ENCODE assay signal across 1 cellular context in the genomic region with DNA sequence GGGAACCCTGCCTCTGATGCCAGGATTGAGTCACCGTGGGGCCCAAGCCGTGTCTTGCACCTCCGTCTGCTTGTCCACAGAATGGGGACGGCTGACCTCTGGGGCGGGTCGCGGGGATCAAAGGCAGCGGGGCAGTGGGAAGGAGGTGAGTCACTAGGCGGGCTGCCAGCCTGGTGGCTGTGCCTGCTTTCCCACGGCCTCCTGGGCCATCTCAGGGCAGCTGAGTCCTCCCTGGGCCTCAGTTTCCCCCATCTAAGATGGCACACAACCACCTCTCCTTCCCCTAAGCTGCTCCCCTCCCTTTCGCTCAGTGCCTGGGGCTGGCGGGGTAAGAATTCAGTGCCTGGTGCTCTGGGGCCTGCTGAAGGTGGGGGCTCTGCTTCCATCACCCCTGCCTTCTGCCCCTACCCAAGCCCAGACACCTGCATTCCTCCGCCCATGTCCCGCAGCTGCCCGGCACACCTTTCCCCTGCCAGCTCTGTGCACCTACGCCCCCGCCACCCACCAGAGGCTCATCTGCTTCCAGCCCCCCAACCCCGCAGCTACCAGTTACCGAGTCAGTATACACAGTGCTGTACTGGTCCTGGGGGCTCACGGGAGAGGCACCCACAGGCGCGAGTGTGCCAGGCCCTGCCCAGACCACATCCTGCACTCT.
TF ChIP-seq lines count a peak whose summit lies in the region.

No MANE protein-coding gene starts in this region.

TF ChIP-seq in HepG2, 621 proteins besides CTCF, POLR2A, EP300 and RAD21 (continued from another document):
- TF ChIP-seq, protein P1, sequence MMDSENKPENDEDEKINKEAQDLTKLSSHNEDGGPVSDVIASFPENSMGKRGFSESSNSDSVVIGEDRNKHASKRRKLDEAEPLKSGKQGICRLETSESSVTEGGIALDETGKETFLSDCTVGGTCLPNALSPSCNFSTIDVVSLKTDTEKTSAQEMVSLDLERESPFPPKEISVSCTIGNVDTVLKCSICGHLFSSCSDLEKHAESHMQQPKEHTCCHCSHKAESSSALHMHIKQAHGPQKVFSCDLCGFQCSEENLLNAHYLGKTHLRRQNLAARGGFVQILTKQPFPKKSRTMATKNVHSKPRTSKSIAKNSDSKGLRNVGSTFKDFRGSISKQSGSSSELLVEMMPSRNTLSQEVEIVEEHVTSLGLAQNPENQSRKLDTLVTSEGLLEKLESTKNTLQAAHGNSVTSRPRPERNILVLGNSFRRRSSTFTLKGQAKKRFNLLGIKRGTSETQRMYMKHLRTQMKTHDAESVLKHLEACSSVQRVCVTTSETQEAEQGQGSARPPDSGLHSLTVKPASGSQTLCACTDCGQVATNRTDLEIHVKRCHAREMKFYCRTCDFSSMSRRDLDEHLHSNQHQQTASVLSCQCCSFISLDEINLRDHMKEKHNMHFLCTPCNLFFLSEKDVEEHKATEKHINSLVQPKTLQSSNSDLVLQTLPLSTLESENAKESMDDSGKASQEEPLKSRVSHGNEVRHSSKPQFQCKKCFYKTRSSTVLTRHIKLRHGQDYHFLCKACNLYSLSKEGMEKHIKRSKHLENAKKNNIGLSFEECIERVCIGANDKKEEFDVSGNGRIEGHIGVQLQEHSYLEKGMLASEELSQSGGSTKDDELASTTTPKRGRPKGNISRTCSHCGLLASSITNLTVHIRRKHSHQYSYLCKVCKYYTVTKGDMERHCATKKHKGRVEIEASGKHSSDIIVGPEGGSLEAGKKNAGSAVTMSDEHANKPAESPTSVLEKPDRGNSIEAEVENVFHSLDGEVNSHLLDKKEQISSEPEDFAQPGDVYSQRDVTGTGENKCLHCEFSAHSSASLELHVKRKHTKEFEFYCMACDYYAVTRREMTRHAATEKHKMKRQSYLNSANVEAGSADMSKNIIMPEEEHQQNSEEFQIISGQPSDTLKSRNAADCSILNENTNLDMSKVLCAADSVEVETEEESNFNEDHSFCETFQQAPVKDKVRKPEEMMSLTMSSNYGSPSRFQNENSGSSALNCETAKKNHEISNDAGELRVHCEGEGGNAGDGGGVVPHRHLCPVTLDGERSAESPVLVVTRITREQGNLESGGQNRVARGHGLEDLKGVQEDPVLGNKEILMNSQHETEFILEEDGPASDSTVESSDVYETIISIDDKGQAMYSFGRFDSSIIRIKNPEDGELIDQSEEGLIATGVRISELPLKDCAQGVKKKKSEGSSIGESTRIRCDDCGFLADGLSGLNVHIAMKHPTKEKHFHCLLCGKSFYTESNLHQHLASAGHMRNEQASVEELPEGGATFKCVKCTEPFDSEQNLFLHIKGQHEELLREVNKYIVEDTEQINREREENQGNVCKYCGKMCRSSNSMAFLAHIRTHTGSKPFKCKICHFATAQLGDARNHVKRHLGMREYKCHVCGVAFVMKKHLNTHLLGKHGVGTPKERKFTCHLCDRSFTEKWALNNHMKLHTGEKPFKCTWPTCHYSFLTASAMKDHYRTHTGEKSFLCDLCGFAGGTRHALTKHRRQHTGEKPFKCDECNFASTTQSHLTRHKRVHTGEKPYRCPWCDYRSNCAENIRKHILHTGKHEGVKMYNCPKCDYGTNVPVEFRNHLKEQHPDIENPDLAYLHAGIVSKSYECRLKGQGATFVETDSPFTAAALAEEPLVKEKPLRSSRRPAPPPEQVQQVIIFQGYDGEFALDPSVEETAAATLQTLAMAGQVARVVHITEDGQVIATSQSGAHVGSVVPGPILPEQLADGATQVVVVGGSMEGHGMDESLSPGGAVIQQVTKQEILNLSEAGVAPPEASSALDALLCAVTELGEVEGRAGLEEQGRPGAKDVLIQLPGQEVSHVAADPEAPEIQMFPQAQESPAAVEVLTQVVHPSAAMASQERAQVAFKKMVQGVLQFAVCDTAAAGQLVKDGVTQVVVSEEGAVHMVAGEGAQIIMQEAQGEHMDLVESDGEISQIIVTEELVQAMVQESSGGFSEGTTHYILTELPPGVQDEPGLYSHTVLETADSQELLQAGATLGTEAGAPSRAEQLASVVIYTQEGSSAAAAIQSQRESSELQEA (CRISPR knock-in tag; IDR thresholded peaks at IDR 0.05; ENCODE audit: not compliant biosample characterization) = no peak
- TF ChIP-seq, protein P2, sequence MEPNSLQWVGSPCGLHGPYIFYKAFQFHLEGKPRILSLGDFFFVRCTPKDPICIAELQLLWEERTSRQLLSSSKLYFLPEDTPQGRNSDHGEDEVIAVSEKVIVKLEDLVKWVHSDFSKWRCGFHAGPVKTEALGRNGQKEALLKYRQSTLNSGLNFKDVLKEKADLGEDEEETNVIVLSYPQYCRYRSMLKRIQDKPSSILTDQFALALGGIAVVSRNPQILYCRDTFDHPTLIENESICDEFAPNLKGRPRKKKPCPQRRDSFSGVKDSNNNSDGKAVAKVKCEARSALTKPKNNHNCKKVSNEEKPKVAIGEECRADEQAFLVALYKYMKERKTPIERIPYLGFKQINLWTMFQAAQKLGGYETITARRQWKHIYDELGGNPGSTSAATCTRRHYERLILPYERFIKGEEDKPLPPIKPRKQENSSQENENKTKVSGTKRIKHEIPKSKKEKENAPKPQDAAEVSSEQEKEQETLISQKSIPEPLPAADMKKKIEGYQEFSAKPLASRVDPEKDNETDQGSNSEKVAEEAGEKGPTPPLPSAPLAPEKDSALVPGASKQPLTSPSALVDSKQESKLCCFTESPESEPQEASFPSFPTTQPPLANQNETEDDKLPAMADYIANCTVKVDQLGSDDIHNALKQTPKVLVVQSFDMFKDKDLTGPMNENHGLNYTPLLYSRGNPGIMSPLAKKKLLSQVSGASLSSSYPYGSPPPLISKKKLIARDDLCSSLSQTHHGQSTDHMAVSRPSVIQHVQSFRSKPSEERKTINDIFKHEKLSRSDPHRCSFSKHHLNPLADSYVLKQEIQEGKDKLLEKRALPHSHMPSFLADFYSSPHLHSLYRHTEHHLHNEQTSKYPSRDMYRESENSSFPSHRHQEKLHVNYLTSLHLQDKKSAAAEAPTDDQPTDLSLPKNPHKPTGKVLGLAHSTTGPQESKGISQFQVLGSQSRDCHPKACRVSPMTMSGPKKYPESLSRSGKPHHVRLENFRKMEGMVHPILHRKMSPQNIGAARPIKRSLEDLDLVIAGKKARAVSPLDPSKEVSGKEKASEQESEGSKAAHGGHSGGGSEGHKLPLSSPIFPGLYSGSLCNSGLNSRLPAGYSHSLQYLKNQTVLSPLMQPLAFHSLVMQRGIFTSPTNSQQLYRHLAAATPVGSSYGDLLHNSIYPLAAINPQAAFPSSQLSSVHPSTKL (CRISPR knock-in tag; IDR thresholded peaks at IDR 0.05) = peak; percentile 48
- TF ChIP-seq MAFF (IDR thresholded peaks at IDR 0.05; ENCODE audit: low read depth, low read length) = no peak
- TF ChIP-seq, protein P3, sequence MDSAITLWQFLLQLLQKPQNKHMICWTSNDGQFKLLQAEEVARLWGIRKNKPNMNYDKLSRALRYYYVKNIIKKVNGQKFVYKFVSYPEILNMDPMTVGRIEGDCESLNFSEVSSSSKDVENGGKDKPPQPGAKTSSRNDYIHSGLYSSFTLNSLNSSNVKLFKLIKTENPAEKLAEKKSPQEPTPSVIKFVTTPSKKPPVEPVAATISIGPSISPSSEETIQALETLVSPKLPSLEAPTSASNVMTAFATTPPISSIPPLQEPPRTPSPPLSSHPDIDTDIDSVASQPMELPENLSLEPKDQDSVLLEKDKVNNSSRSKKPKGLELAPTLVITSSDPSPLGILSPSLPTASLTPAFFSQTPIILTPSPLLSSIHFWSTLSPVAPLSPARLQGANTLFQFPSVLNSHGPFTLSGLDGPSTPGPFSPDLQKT (CRISPR knock-in tag; IDR thresholded peaks at IDR 0.05; ENCODE audit: borderline replicate concordance) = no peak
- TF ChIP-seq SOX6 (IDR thresholded peaks at IDR 0.05) = no peak
- TF ChIP-seq SOX6 (CRISPR knock-in tag; IDR thresholded peaks at IDR 0.05) = no peak
- TF ChIP-seq NFKB2 (CRISPR knock-in tag; IDR thresholded peaks at IDR 0.05; ENCODE audit: borderline replicate concordance) = no peak
- no peak for TF ChIP-seq ZFP36 (IDR thresholded peaks at IDR 0.05; ENCODE audit: borderline replicate concordance, low read depth, low read length, partially characterized antibody)
- TF ChIP-seq NR2F2 (IDR thresholded peaks at IDR 0.05; ENCODE audit: borderline replicate concordance, low read depth) = peak; percentile 53; the same call in 1 of the 2 replicates
- TF ChIP-seq REL (CRISPR knock-in tag; conservative IDR thresholded peaks at IDR 0.05) = no peak
- no peak for TF ChIP-seq PPARG (CRISPR knock-in tag; conservative IDR thresholded peaks at IDR 0.05)
TF ChIP-seq in HepG2: peak in this region for 38.
